In genomic region chr18:48493856-48494255, GRCh38 we compare ENCODE assay signal across 1 cellular context.
TF ChIP-seq lines count a peak whose summit lies in the region.

No MANE protein-coding gene starts in this region.

TF ChIP-seq in endothelial cell of umbilical vein, 7 proteins besides CTCF, POLR2A, EP300 and RAD21 (continued from another document):
- TF ChIP-seq MAX (IDR thresholded peaks at IDR 0.05; ENCODE audit: insufficient read depth, insufficient read length): no peak
- TF ChIP-seq EZH2 (IDR thresholded peaks at IDR 0.05; ENCODE audit: borderline replicate concordance, low read depth, low read length, severe bottlenecking): no peak
- TF ChIP-seq POLR2AphosphoS5 (IDR thresholded peaks at IDR 0.05; ENCODE audit: insufficient read depth, low read depth, low read length): no peak
- no peak for TF ChIP-seq GATA2 (IDR thresholded peaks at IDR 0.05; ENCODE audit: insufficient read depth, insufficient read length, low read depth, low read length)
